27 cellular contexts compared by ENCODE assay signal in genomic region chr22:18070041-18070440, GRCh38. TPM values are rescaled to one million over a fixed set of nuclear protein-coding genes. Genes with fewer than 3 reads are reported as not detected.
"Had no signal": no experiment of that assay in that cellular context is flagged by ENCODE, and none has a peak within 500 bp of the region (broad histone marks: within the 10 kb centered on the region; RNA-seq: fewer than 3 reads in every experiment).

No MANE protein-coding gene starts in this region.

- H3K9me3 Mint-ChIP-seq: activated CD4-positive, alpha-beta memory T cell treated with anti-CD3 and anti-CD28 coated beads for 36 hours; activated CD4-positive, alpha-beta T cell treated with anti-CD3 and anti-CD28 coated beads, Interleukin-2, amount 10 ng/mL, durations not matched to agents 24 days and 14 days; activated naive CD4-positive, alpha-beta T cell treated with anti-CD3 and anti-CD28 coated beads, Interleukin-2, amount 50 U/mL, for 24 hours; activated naive CD8-positive, alpha-beta T cell treated with anti-CD3 and anti-CD28 coated beads, Interleukin-2, amount 50 U/mL, for 24 hours; activated T-helper 1 cell treated with anti-CD3 and anti-CD28 coated beads, Interleukin-12 subunit alpha, Interleukin-12 subunit beta, Interleukin-2, Interleukin-4 antibody, amounts not matched to agents 30 ng/mL and 10 ng/mL and 1 ng/mL, durations not matched to agents 14 hours and 24 hours and 36 hours; central memory CD8-positive, alpha-beta T cell; nephron; T-helper 1 cell treated with Interleukin-12 subunit alpha and Interleukin-12 subunit beta and Interleukin-4 antibody, amounts not matched to agents 30 μg/mL and 1 μg/mL, for 36 hours had no signal

- H3K4me1 ChIP-seq: upper lobe of right lung had no signal

- H3K9me3 ChIP-seq: gastrocnemius medialis, ovary, suprapubic skin, tibial artery, upper lobe of right lung had no signal

- H3K27me3 ChIP-seq: gastrocnemius medialis, ovary, suprapubic skin, tibial artery had no signal

- DNase-seq: activated CD4-positive, alpha-beta memory T cell treated with anti-CD3 and anti-CD28 coated beads for 36 hours; activated CD4-positive, alpha-beta T cell treated with anti-CD3 and anti-CD28 coated beads, Interleukin-2, amount 10 ng/mL, durations not matched to agents 24 days and 14 days; activated CD4-positive, CD25-positive, alpha-beta regulatory T cell treated with anti-CD3 and anti-CD28 coated beads, Interleukin-2, amount 50 U/mL, for 72 hours; activated CD8-positive, alpha-beta memory T cell treated with anti-CD3 and anti-CD28 coated beads, Interleukin-2, amount 50 U/mL, for 4 hours; activated gamma-delta T cell treated with Interleukin-2 at 50 U/mL for 16 hours; activated naive CD8-positive, alpha-beta T cell treated with anti-CD3 and anti-CD28 coated beads, Interleukin-2, amount 50 U/mL, for 24 hours; activated T-cell treated with anti-CD3 and anti-CD28 coated beads, Interleukin-2, amount 50 U/mL, for 1 hour; amygdala; effector CD8-positive, alpha-beta T cell; gastrocnemius medialis; hippocampal formation; left cardiac atrium; left ventricle myocardium superior; ovary; stimulated activated CD4-positive, alpha-beta T cell treated with anti-CD3 and anti-CD28 coated beads, Interleukin-15, amount 100 ng/mL, for 24 hours; stimulated activated naive CD4-positive, alpha-beta T cell; T-helper 9 cell; tibial artery; upper lobe of right lung had no signal

- H3K36me3 Mint-ChIP-seq: activated CD4-positive, alpha-beta memory T cell treated with anti-CD3 and anti-CD28 coated beads for 36 hours; activated naive CD4-positive, alpha-beta T cell treated with anti-CD3 and anti-CD28 coated beads, Interleukin-2, amount 50 U/mL, for 24 hours had no signal

- H3K27ac Mint-ChIP-seq: activated CD4-positive, alpha-beta memory T cell treated with anti-CD3 and anti-CD28 coated beads for 36 hours; activated CD4-positive, alpha-beta T cell treated with anti-CD3 and anti-CD28 coated beads, Interleukin-2, amount 10 ng/mL, durations not matched to agents 24 days and 14 days; activated naive CD4-positive, alpha-beta T cell treated with anti-CD3 and anti-CD28 coated beads, Interleukin-2, amount 50 U/mL, for 24 hours; activated naive CD8-positive, alpha-beta T cell treated with anti-CD3 and anti-CD28 coated beads, Interleukin-2, amount 50 U/mL, for 24 hours; activated T-helper 1 cell treated with anti-CD3 and anti-CD28 coated beads, Interleukin-12 subunit alpha, Interleukin-12 subunit beta, Interleukin-2, Interleukin-4 antibody, amounts not matched to agents 30 ng/mL and 10 ng/mL and 1 ng/mL, durations not matched to agents 14 hours and 24 hours and 36 hours; nephron; progenitor cell of endocrine pancreas; T-helper 1 cell treated with Interleukin-12 subunit alpha and Interleukin-12 subunit beta and Interleukin-4 antibody, amounts not matched to agents 30 μg/mL and 1 μg/mL, for 36 hours had no signal

- H3K27ac ChIP-seq: gastrocnemius medialis, ovary, suprapubic skin, upper lobe of right lung had no signal

- H3K4me1 Mint-ChIP-seq: activated CD4-positive, alpha-beta T cell treated with anti-CD3 and anti-CD28 coated beads, Interleukin-2, amount 10 ng/mL, durations not matched to agents 24 days and 14 days; activated naive CD4-positive, alpha-beta T cell treated with anti-CD3 and anti-CD28 coated beads, Interleukin-2, amount 50 U/mL, for 24 hours; central memory CD8-positive, alpha-beta T cell had no signal

- H3K4me3 Mint-ChIP-seq: activated CD4-positive, alpha-beta memory T cell treated with anti-CD3 and anti-CD28 coated beads for 36 hours; activated CD4-positive, alpha-beta T cell treated with anti-CD3 and anti-CD28 coated beads, Interleukin-2, amount 10 ng/mL, durations not matched to agents 24 days and 14 days; activated naive CD4-positive, alpha-beta T cell treated with anti-CD3 and anti-CD28 coated beads, Interleukin-2, amount 50 U/mL, for 24 hours; activated naive CD8-positive, alpha-beta T cell treated with anti-CD3 and anti-CD28 coated beads, Interleukin-2, amount 50 U/mL, for 24 hours; activated T-helper 1 cell treated with anti-CD3 and anti-CD28 coated beads, Interleukin-12 subunit alpha, Interleukin-12 subunit beta, Interleukin-2, Interleukin-4 antibody, amounts not matched to agents 30 ng/mL and 10 ng/mL and 1 ng/mL, durations not matched to agents 14 hours and 24 hours and 36 hours; central memory CD8-positive, alpha-beta T cell; nephron; T-helper 1 cell treated with Interleukin-12 subunit alpha and Interleukin-12 subunit beta and Interleukin-4 antibody, amounts not matched to agents 30 μg/mL and 1 μg/mL, for 36 hours had no signal

- H3K36me3 ChIP-seq: gastrocnemius medialis, ovary, suprapubic skin, tibial artery, upper lobe of right lung had no signal

- H3K4me3 ChIP-seq: gastrocnemius medialis, ovary, suprapubic skin, tibial artery, upper lobe of right lung had no signal

RNA-seq across cellular contexts. Expression of gene TUBA8, which starts 40.6 kb away (rescaled TPM):
- total RNA-seq: epithelial cell of proximal tubule had no signal
